11 cellular contexts compared by ENCODE assay signal in the genomic region with DNA sequence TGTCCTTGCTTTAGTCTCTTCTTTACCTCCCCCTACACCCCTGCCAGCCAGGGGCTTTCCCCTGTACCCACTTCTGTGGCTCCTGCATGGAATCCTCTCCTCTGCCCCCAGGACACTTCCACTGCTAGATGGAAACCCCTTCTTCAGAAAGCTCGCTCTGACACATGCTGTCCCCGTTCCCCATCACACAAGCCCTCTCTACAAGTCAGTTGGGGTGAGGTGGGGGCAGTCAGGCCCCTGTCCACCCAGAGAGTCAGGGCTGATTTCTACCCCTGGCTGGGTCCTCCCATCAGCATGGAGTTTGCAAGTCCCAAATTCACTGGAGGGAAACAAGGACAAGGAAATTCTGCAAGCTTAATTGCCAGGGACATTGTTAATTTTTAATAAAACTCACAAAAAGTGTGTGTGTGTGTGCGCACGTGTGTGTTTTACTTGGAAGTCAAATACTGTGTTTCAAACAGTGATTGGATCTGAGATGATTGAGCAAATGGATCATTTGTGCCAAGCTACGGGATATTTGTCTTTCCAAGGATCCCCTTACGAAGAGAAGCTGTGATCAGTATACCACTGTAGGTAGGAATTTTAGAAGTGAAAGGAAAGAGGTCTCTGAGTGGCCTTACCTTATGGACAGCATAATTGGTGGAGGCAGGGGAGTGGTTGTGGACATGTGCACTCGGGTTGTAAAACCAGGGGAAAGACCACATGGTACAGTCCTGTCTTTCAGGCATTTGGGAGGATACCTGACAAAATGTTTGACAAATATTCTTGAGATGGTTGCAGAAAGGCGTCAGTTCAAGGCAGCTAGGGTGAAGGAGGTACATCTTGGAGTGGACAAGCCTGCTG. TPM values are rescaled to one million over a fixed set of nuclear protein-coding genes. Genes with fewer than 3 reads are reported as not detected.
DNase-seq lines count a peak whose midpoint lies in the region; ATAC-seq and TF ChIP-seq lines count a peak whose summit lies in the region.
"Had no signal": no experiment of that assay in that cellular context is flagged by ENCODE, and none has a peak within 500 bp of the region (broad histone marks: within the 10 kb centered on the region; RNA-seq: fewer than 3 reads in every experiment).

No MANE protein-coding gene starts in this region.

- H4K20me1 ChIP-seq in mammary epithelial cell (ENCODE audit: insufficient read depth, low read length) = no peaks in the 10 kb centered on the region

- intact Hi-C loops in mammary epithelial cell (cut with micrococcal nuclease) = loop anchor here (2.0 to 10.0 kb wide), 3 partner anchors 17 to 441 kb away; no protein-coding TSS in a partner anchor
- intact Hi-C loops in left lung (cut with DNase I) = loop anchor here in 1 of 2 donors (10.0 kb wide), 1 partner anchor 99 kb away; no protein-coding TSS in a partner anchor

- H3K36me3 ChIP-seq in NT2/D1 (ENCODE audit: insufficient read depth, insufficient read length, low read length) (peaks cover 29% of the 10 kb centered on the region), mammary epithelial cell (ENCODE audit: insufficient read depth, low read length) (peaks cover 4% of the 10 kb centered on the region), left lung (peaks cover 0 to 6% of the 10 kb centered on the region in 2 donors)

- peak overlapping the region; percentile 3 for H3K4me3 Mint-ChIP-seq in stimulated activated memory B cell treated with anti-CD40 and anti-IgM and Interleukin-4, amounts not matched to agents 10 μg/mL and 1 μg/mL and 100 μg/mL, for 72 hours

- H3K4me1 ChIP-seq in NT2/D1 (ENCODE audit: insufficient read depth, insufficient read length) (peaks cover 29% of the 10 kb centered on the region), mammary epithelial cell (ENCODE audit: insufficient read depth, low read length) (peaks cover 44% of the 10 kb centered on the region), left lung (peaks cover 25 to 37% of the 10 kb centered on the region in 2 donors)

- peaks cover 38% of the 10 kb centered on the region for H3K79me2 ChIP-seq in mammary epithelial cell (ENCODE audit: insufficient read depth, low read length)

- H3K27ac ChIP-seq in mammary epithelial cell (ENCODE audit: insufficient read depth, low read depth, low read length) (peak overlapping the region; percentile 80), left lung (peak overlapping the region; percentile 95 to 98)

- H3K4me1 Mint-ChIP-seq in stimulated activated memory B cell treated with anti-CD40 and anti-IgM and Interleukin-4, amounts not matched to agents 10 μg/mL and 1 μg/mL and 100 μg/mL, for 72 hours = peaks cover 28% of the 10 kb centered on the region

- peak overlapping the region; percentile 88 for H3K4me2 ChIP-seq in mammary epithelial cell (ENCODE audit: insufficient read depth, low read depth, low read length)

- H3K27me3 Mint-ChIP-seq in stimulated activated memory B cell treated with anti-CD40 and anti-IgM and Interleukin-4, amounts not matched to agents 10 μg/mL and 1 μg/mL and 100 μg/mL, for 72 hours = peaks cover 72% of the 10 kb centered on the region

- peak overlapping the region; percentile 84 for H2AFZ ChIP-seq in mammary epithelial cell (ENCODE audit: low read depth, low read length)

- CTCF ChIA-PET in mammary epithelial cell (lab: Charles Lee; ENCODE audit: low non-redundant PET) = no interaction called here

- dilution Hi-C loops in mammary epithelial cell (cut with HindIII; ENCODE audit: low sequenced_read_pairs) = loop anchor here (5.0 kb wide), 1 partner anchor 107 kb away; no protein-coding TSS in a partner anchor

- no peak for DNase-seq in NT2/D1 (ENCODE audit: low read depth, low spot score)
- no peak for DNase-seq in mammary epithelial cell
- DNase-seq in left lung = no peak
- no peak for DNase-seq in HuH-7.5 (ENCODE audit: low spot score)
- DNase-seq in HuH-7 (ENCODE audit: low spot score) = no peak
- DNase-seq: GDM1, hippocampal formation, T-helper 9 cell had no signal

- H3K4me3 ChIP-seq in NT2/D1 (ENCODE audit: insufficient read length, low read depth) = peak overlapping the region; percentile 98
- H3K4me3 ChIP-seq in mammary epithelial cell (replicated peaks in 1 of 3; ENCODE audit: insufficient read depth in 1 of 3, low read depth in 2 of 3, low read length in 3 of 3) = peak overlapping the region in 1 of 3 experiments; percentile 76
- peak overlapping the region in 1 of 2 donors; percentile 64 for H3K4me3 ChIP-seq in left lung

- TF ChIP-seq CTCF in mammary epithelial cell (conservative IDR thresholded peaks at IDR 0.05 in 1 of 2, IDR thresholded peaks at IDR 0.05 in 1 of 2; ENCODE audit: extremely low read depth in 1 of 2, insufficient read depth in 1 of 2, low read depth in 1 of 2, low read length in 2 of 2) = no peak
- TF ChIP-seq CTCF in left lung (IDR thresholded peaks at IDR 0.05) = no peak

- peaks cover 10% of the 10 kb centered on the region for H3K9me3 Mint-ChIP-seq in stimulated activated memory B cell treated with anti-CD40 and anti-IgM and Interleukin-4, amounts not matched to agents 10 μg/mL and 1 μg/mL and 100 μg/mL, for 72 hours

- no peak overlapping the region for H3K27ac Mint-ChIP-seq in stimulated activated memory B cell treated with anti-CD40 and anti-IgM and Interleukin-4, amounts not matched to agents 10 μg/mL and 1 μg/mL and 100 μg/mL, for 72 hours

- H3K9me3 ChIP-seq in NT2/D1 (ENCODE audit: insufficient read depth, low read length) = no peaks in the 10 kb centered on the region
- H3K9me3 ChIP-seq in mammary epithelial cell (replicated peaks; ENCODE audit: insufficient read depth, low read length) = no peaks in the 10 kb centered on the region
- H3K9me3 ChIP-seq in left lung = no peaks in the 10 kb centered on the region
- H3K9me3 ChIP-seq: ascending aorta had no signal

- H3K36me3 Mint-ChIP-seq in stimulated activated memory B cell treated with anti-CD40 and anti-IgM and Interleukin-4, amounts not matched to agents 10 μg/mL and 1 μg/mL and 100 μg/mL, for 72 hours = no peaks in the 10 kb centered on the region

- in situ Hi-C loops in mammary epithelial cell (cut with MboI; ENCODE audit: low sequenced_read_pairs in 2 of 2) = loop anchor here in 1 of 2 donors (5.0 kb wide), 1 partner anchor 97 kb away; no protein-coding TSS in a partner anchor

- WGBS in mammary epithelial cell (ENCODE audit: low coverage, missing lambda C conversion rate) = 87% methylated on average over 8 of the region's 8 CpGs

- H3K27me3 ChIP-seq in NT2/D1 (ENCODE audit: insufficient read depth, insufficient read length) (peaks cover 20% of the 10 kb centered on the region), mammary epithelial cell (ENCODE audit: insufficient read depth, low read length) (no peaks in the 10 kb centered on the region), left lung (peaks cover 0 to 34% of the 10 kb centered on the region in 2 donors)
- H3K27me3 ChIP-seq: ascending aorta had no signal

- BruUV-seq in mammary epithelial cell (replicated peaks; lab: Mats Ljungman, UMichigan) = no TSS peak

- H3K9ac ChIP-seq in NT2/D1 (ENCODE audit: insufficient read length, low read depth) = peak overlapping the region; percentile 68
- H3K9ac ChIP-seq in mammary epithelial cell (ENCODE audit: insufficient read depth, low read length) = no peak overlapping the region

- ATAC-seq in left lung = no peak
- no peak for ATAC-seq in stimulated activated memory B cell treated with anti-CD40 and anti-IgM and Interleukin-4, amounts not matched to agents 10 μg/mL and 1 μg/mL and 100 μg/mL, for 72 hours
- no peak for ATAC-seq in HG03521 (IDR thresholded peaks at IDR 0.05; ENCODE audit: unreplicated experiment)

RNA-seq across cellular contexts. Expression of gene AMOTL2, which starts 1.5 kb away (rescaled TPM):
- 100 to 1,000 TPM; 116 to 144 TPM for total RNA-seq in mammary epithelial cell
- 47.5 TPM for polyA plus RNA-seq in mammary epithelial cell
- 86.1 TPM for polyA minus RNA-seq in mammary epithelial cell
- total RNA-seq in left lung = 100 to 1,000 TPM in 1 of 2 donors, 10 to 100 TPM in 1; 69.2 to 106 TPM
